Comparison of ENCODE assay signal across 17 cellular contexts in the genomic region with DNA sequence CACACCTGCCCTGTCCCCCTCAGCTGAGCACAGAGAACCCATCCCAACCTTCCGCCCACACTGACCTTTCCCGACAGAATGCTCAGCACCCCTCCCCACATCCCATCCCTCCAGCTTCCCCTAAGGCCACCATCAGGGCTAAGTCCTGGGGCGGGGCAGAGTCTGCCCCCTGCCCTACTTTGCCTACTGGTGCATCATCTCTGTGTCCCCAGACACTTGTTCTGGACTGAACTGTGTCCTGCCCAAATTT.
A peak's percentile ranks its signal among the peaks of the same experiment; 100 is the strongest.
DNase-seq lines count a peak whose midpoint lies in the region; ATAC-seq and TF ChIP-seq lines count a peak whose summit lies in the region.
"Had no signal": no experiment of that assay in that cellular context is flagged by ENCODE, and none has a peak within 500 bp of the region (broad histone marks: within the 10 kb centered on the region; RNA-seq: fewer than 3 reads in every experiment).

No MANE protein-coding gene starts in this region.

- TF ChIP-seq EP300 in SK-N-SH (IDR thresholded peaks at IDR 0.05; ENCODE audit: borderline replicate concordance in 1 of 2, low read depth in 1 of 2, low read length in 1 of 2) = no peak

- no peak overlapping the region for H4K91ac ChIP-seq in neuronal stem cell (ENCODE audit: low read depth, low read length, poor library complexity)

- peak; percentile 5 for DNase-seq in SK-N-SH
- peak; percentile 4 for DNase-seq in WERI-Rb-1
- DNase-seq in neuronal stem cell (ENCODE audit: low spot score) = no peak
- DNase-seq in NCI-H2171 (lab: John Stamatoyannopoulos, UW) = no peak
- DNase-seq in CD1c-positive myeloid dendritic cell (ENCODE audit: extremely low spot score) = no peak
- DNase-seq in NCI-H774 (lab: John Stamatoyannopoulos, UW) = no peak
- DNase-seq: Calu3; CD4-positive, alpha-beta memory T cell; COR-L47; DMS53; DMS79 treated with DMSO at 0.1 percent for 48 hours; GF-D8; HCEC 1CT had no signal

- H3K9me3 ChIP-seq in SK-N-SH = no peaks in the 10 kb centered on the region
- H3K9me3 ChIP-seq in WERI-Rb-1 (ENCODE audit: severe bottlenecking) = peaks cover 4% of the 10 kb centered on the region
- peaks cover 0 to 6% of the 10 kb centered on the region in 2 donors for H3K9me3 ChIP-seq in neuronal stem cell (replicated peaks in 1 of 2; ENCODE audit: control insufficient read depth in 2 of 2, insufficient read depth in 1 of 2, low read depth in 1 of 2, low read length in 2 of 2)

- H2BK15ac ChIP-seq in neuronal stem cell (ENCODE audit: low read length) = peak overlapping the region; percentile 24

- no peak overlapping the region for H2BK120ac ChIP-seq in neuronal stem cell (ENCODE audit: low read depth, low read length)

- H2BK12ac ChIP-seq in neuronal stem cell (ENCODE audit: low read length) = no peak overlapping the region

- no peak for ATAC-seq in SK-N-SH treated with all-trans-retinoic acid at 6 μM for 48 hours
- ATAC-seq: GM23338 had no signal

- H3K79me2 ChIP-seq in SK-N-SH (ENCODE audit: insufficient read depth) = no peaks in the 10 kb centered on the region

- no peak overlapping the region for H3K4ac ChIP-seq in neuronal stem cell (ENCODE audit: low read length)

- TF ChIP-seq CTCF in SK-N-SH (IDR thresholded peaks at IDR 0.05) (no peak), WERI-Rb-1 (IDR thresholded peaks at IDR 0.05; ENCODE audit: low read depth, low read length) (no peak)

- H4K20me1 ChIP-seq in SK-N-SH (ENCODE audit: insufficient read depth) = no peaks in the 10 kb centered on the region

- H3K27me3 ChIP-seq in SK-N-SH (ENCODE audit: insufficient read depth) (no peaks in the 10 kb centered on the region), WERI-Rb-1 (ENCODE audit: insufficient read depth, low read depth, severe bottlenecking) (no peaks in the 10 kb centered on the region), neuronal stem cell (ENCODE audit: control insufficient read depth in 3 of 3, insufficient read depth in 3 of 3, low read depth in 1 of 3, low read length in 3 of 3) (no peaks in the 10 kb centered on the region)
- H3K27me3 ChIP-seq: BLaER1 treated with 17β-estradiol and CSF1 and Interleukin-3, amounts not matched to agents 10 nM and 100 nM had no signal

- H3K36me3 ChIP-seq in SK-N-SH (replicated peaks in 1 of 2; ENCODE audit: control insufficient read depth in 1 of 2, insufficient read depth in 2 of 2, low read length in 1 of 2) (no peaks in the 10 kb centered on the region), WERI-Rb-1 (no peaks in the 10 kb centered on the region), neuronal stem cell (replicated peaks in 1 of 2; ENCODE audit: control insufficient read depth in 2 of 2, insufficient read depth in 2 of 2, low read length in 2 of 2) (no peaks in the 10 kb centered on the region)
- H3K36me3 ChIP-seq: BLaER1 treated with 17β-estradiol and CSF1 and Interleukin-3, amounts not matched to agents 10 nM and 100 nM had no signal

- CTCF ChIA-PET in SK-N-SH (lab: Yijun Ruan, JAX) = interaction anchor here (0.5 to 1.1 kb wide), 2 partner anchors 16 to 41 kb away, joined by 3 read pairs; no protein-coding TSS in a partner anchor

- no peaks in the 10 kb centered on the region for H3K9me2 ChIP-seq in SK-N-SH

- H3K4me1 ChIP-seq in SK-N-SH (ENCODE audit: control insufficient read depth in 1 of 2, insufficient read depth in 2 of 2, low read depth in 1 of 2, low read length in 1 of 2) = peaks cover 0 to 7% of the 10 kb centered on the region in 2 experiments; a peak in 1 of 4 replicates
- peaks cover 12 to 26% of the 10 kb centered on the region in 2 donors for H3K4me1 ChIP-seq in neuronal stem cell (ENCODE audit: control insufficient read depth in 2 of 2, insufficient read depth in 1 of 2, low read depth in 1 of 2, low read length in 2 of 2)

- H3K4me2 ChIP-seq in SK-N-SH = no peak overlapping the region
- no peak overlapping the region for H3K4me2 ChIP-seq in neuronal stem cell (ENCODE audit: insufficient read depth, low read length, poor library complexity, severe bottlenecking)
- H3K4me2 ChIP-seq: BLaER1 treated with 17β-estradiol and CSF1 and Interleukin-3, amounts not matched to agents 10 nM and 100 nM; GM23338 had no signal

- 62% methylated on average over 3 of the region's 3 CpGs for WGBS in SK-N-SH (ENCODE audit: low lambda C conversion rate)
- WGBS in neuronal stem cell (ENCODE audit: extremely low coverage in 2 of 2, insufficient read length in 2 of 2, insufficient replicate concordance in 1 of 2), 2 donors = no CpG with 5 or more reads among the region's 3 CpGs

- H2BK5ac ChIP-seq in neuronal stem cell (ENCODE audit: low read length) = peak overlapping the region; percentile 45

- no peaks in the 10 kb centered on the region for H3F3A ChIP-seq in SK-N-SH (replicated peaks; ENCODE audit: insufficient read depth)

- no peak overlapping the region for H4K8ac ChIP-seq in neuronal stem cell (ENCODE audit: low read depth, low read length)

- no peak overlapping the region for H3K18ac ChIP-seq in neuronal stem cell (ENCODE audit: low read length)

- H3K79me1 ChIP-seq in neuronal stem cell (ENCODE audit: low read depth, low read length) = no peaks in the 10 kb centered on the region

- TF ChIP-seq RAD21 in SK-N-SH (IDR thresholded peaks at IDR 0.05; ENCODE audit: low read length) = no peak

- no peak overlapping the region for H3K14ac ChIP-seq in neuronal stem cell (ENCODE audit: low read length)

- peak overlapping the region; percentile 27 for H3K23ac ChIP-seq in neuronal stem cell (ENCODE audit: low read depth, low read length, poor library complexity)

- no peak overlapping the region for H3K4me3 ChIP-seq in SK-N-SH (ENCODE audit: low read depth in 2 of 2, low read length in 1 of 2)
- H3K4me3 ChIP-seq in WERI-Rb-1 (ENCODE audit: low read depth, low read length) = no peak overlapping the region
- no peak overlapping the region for H3K4me3 ChIP-seq in neuronal stem cell (ENCODE audit: low read length in 2 of 2)
- H3K4me3 ChIP-seq: BLaER1 treated with 17β-estradiol and CSF1 and Interleukin-3, amounts not matched to agents 10 nM and 100 nM; GM23338 had no signal

- peak overlapping the region; percentile 86 for H2AK5ac ChIP-seq in neuronal stem cell (ENCODE audit: low read depth, low read length)

- POLR2A ChIA-PET in SK-N-SH (lab: Yijun Ruan, JAX) = no interaction called here

- H2AFZ ChIP-seq in SK-N-SH (ENCODE audit: low read depth) = no peak overlapping the region
- H2AFZ ChIP-seq in neuronal stem cell (ENCODE audit: low read length) = no peak overlapping the region
- H2AFZ ChIP-seq: GM23338 had no signal

- H3K27ac ChIP-seq in SK-N-SH (ENCODE audit: low read depth in 2 of 2, low read length in 1 of 2) (no peak overlapping the region), WERI-Rb-1 (no peak overlapping the region), neuronal stem cell (replicated peaks; ENCODE audit: low read length) (no peak overlapping the region)
- H3K27ac ChIP-seq: 22Rv1; BLaER1 treated with 17β-estradiol and CSF1 and Interleukin-3, amounts not matched to agents 10 nM and 100 nM had no signal

- H3K9ac ChIP-seq in SK-N-SH (no peak overlapping the region), neuronal stem cell (ENCODE audit: low read depth, low read length, poor library complexity) (no peak overlapping the region)
- H3K9ac ChIP-seq: BLaER1 treated with 17β-estradiol and CSF1 and Interleukin-3, amounts not matched to agents 10 nM and 100 nM had no signal

TF ChIP-seq in SK-N-SH, 30 proteins besides CTCF, POLR2A, EP300 and RAD21 (continues in another document):
- TF ChIP-seq, protein P1, sequence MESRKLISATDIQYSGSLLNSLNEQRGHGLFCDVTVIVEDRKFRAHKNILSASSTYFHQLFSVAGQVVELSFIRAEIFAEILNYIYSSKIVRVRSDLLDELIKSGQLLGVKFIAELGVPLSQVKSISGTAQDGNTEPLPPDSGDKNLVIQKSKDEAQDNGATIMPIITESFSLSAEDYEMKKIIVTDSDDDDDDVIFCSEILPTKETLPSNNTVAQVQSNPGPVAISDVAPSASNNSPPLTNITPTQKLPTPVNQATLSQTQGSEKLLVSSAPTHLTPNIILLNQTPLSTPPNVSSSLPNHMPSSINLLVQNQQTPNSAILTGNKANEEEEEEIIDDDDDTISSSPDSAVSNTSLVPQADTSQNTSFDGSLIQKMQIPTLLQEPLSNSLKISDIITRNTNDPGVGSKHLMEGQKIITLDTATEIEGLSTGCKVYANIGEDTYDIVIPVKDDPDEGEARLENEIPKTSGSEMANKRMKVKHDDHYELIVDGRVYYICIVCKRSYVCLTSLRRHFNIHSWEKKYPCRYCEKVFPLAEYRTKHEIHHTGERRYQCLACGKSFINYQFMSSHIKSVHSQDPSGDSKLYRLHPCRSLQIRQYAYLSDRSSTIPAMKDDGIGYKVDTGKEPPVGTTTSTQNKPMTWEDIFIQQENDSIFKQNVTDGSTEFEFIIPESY (IDR thresholded peaks at IDR 0.05; ENCODE audit: borderline replicate concordance, low read depth) = no peak
- no peak for TF ChIP-seq NRF1 (IDR thresholded peaks at IDR 0.05; ENCODE audit: low read depth, low read length)
- no peak for TF ChIP-seq TCF12 (IDR thresholded peaks at IDR 0.05)
- no peak for TF ChIP-seq RFX5 (IDR thresholded peaks at IDR 0.05; ENCODE audit: low read length)
- no peak for TF ChIP-seq CHD2 (IDR thresholded peaks at IDR 0.05; ENCODE audit: low read length, partially characterized antibody)
- no peak for TF ChIP-seq TAF1 (IDR thresholded peaks at IDR 0.05; ENCODE audit: borderline replicate concordance, low read depth, low read length)

TF ChIP-seq in SK-N-SH treated with all-trans-retinoic acid at 6 μM for 48 hours, 23 proteins besides CTCF, POLR2A, EP300 and RAD21 (continues in another document):
- no peak for TF ChIP-seq ZNF8 (CRISPR knock-in tag; IDR thresholded peaks at IDR 0.05)
- TF ChIP-seq ARNTL (CRISPR knock-in tag; IDR thresholded peaks at IDR 0.05; ENCODE audit: borderline replicate concordance, low read depth) = no peak
- TF ChIP-seq OSR1 (CRISPR knock-in tag; IDR thresholded peaks at IDR 0.05) = no peak
- TF ChIP-seq, protein P2, sequence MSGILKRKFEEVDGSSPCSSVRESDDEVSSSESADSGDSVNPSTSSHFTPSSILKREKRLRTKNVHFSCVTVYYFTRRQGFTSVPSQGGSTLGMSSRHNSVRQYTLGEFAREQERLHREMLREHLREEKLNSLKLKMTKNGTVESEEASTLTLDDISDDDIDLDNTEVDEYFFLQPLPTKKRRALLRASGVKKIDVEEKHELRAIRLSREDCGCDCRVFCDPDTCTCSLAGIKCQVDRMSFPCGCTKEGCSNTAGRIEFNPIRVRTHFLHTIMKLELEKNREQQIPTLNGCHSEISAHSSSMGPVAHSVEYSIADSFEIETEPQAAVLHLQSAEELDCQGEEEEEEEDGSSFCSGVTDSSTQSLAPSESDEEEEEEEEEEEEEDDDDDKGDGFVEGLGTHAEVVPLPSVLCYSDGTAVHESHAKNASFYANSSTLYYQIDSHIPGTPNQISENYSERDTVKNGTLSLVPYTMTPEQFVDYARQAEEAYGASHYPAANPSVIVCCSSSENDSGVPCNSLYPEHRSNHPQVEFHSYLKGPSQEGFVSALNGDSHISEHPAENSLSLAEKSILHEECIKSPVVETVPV (CRISPR knock-in tag; IDR thresholded peaks at IDR 0.05) = no peak
- no peak for TF ChIP-seq ZNF70 (CRISPR knock-in tag; IDR thresholded peaks at IDR 0.05)
- TF ChIP-seq GLIS3 (CRISPR knock-in tag; IDR thresholded peaks at IDR 0.05) = no peak

Comparison
In these comparisons a context has a peak if more than half of its experiments do, and no peak if none do; other contexts are left out.
1. DNase-seq: peak in SK-N-SH (single experiment) and WERI-Rb-1 (single experiment); none in neuronal stem cell (single experiment), NCI-H2171 (single experiment), CD1c-positive myeloid dendritic cell (single experiment) and NCI-H774 (single experiment).